Comparison of ENCODE assay signal across 23 cellular contexts in the genomic region with DNA sequence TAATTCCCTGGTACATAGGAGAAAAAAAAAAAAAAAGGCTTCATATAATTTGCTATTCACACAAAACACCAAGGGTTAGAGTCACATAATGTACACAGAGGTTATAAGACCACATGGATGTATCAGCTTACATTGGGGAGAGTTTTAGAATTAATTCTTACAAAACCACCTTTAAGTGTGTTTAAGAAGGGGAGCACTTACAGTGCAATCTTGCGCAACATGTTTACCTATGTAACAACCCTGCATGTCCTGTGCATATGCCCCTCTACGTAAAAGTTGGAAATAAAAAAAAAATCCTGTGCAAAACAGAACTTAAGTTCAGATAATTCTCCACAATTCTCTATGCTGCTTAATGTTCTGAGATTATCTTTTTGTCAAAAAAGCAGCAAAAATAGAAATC.
"Had no signal": no experiment of that assay in that cellular context is flagged by ENCODE, and none has a peak within 500 bp of the region (broad histone marks: within the 10 kb centered on the region; RNA-seq: fewer than 3 reads in every experiment).

No MANE protein-coding gene starts in this region.

- H3K36me3 ChIP-seq: cardiac muscle cell had no signal

- H3K27ac ChIP-seq: cardiac muscle cell had no signal

- DNase-seq: activated CD4-positive, alpha-beta T cell treated with anti-CD3 and anti-CD28 coated beads for 48 hours; activated CD4-positive, alpha-beta T cell treated with anti-CD3 and anti-CD28 coated beads, Interleukin-2, amount 50 U/mL, for 4 hours; activated CD4-positive, CD25-positive, alpha-beta regulatory T cell treated with anti-CD3 and anti-CD28 coated beads, Interleukin-2, amount 50 U/mL, for 72 hours; activated CD8-positive, alpha-beta memory T cell treated with anti-CD3 and anti-CD28 coated beads, Interleukin-2, amount 50 U/mL, for 48 hours; activated CD8-positive, alpha-beta T cell treated with anti-CD3 and anti-CD28 coated beads, Interleukin-2, amount 10 ng/mL, durations not matched to agents 7 days and 5 days; activated effector memory CD4-positive, alpha-beta T cell treated with Interleukin-2 at 50 U/mL for 16 hours; activated naive CD4-positive, alpha-beta T cell; activated T-cell treated with anti-CD3 and anti-CD28 coated beads, Interleukin-2, amount 50 U/mL, for 1 hour; amygdala; Karpas-422; NCI-H1105; NCI-H1436; NCI-H1694 treated with DMSO at 0.1 percent for 48 hours; NCI-H2029 treated with DMSO at 0.1 percent for 48 hours; NCI-H2171 treated with DMSO at 0.1 percent for 48 hours; NCI-H226; PC-3; SIG-M5; T-helper 17 cell; T-helper 9 cell had no signal

- H3K27me3 ChIP-seq: cardiac muscle cell had no signal

- ATAC-seq: activated CD8-positive, alpha-beta T cell treated with anti-CD3 and anti-CD28 coated beads, Interleukin-2, amount 10 ng/mL, durations not matched to agents 7 days and 5 days; PC-3; T-helper 17 cell; WTC11 had no signal

- FAIRE-seq: astrocyte had no signal

- H3K4me3 ChIP-seq: cardiac muscle cell had no signal
